20 cellular contexts compared by ENCODE assay signal in genomic region chr14:24285351-24285750, GRCh38. TPM values are rescaled to one million over a fixed set of nuclear protein-coding genes. Genes with fewer than 3 reads are reported as not detected.
DNase-seq lines count a peak whose midpoint lies in the region; ATAC-seq and TF ChIP-seq lines count a peak whose summit lies in the region.
"Had no signal": no experiment of that assay in that cellular context is flagged by ENCODE, and none has a peak within 500 bp of the region (broad histone marks: within the 10 kb centered on the region; RNA-seq: fewer than 3 reads in every experiment).

No MANE protein-coding gene starts in this region.

- WGBS in mammary epithelial cell (ENCODE audit: low coverage, missing lambda C conversion rate): 55% methylated on average over 4 of the region's 4 CpGs

- H3K27ac Mint-ChIP-seq in MCF 10A (ENCODE audit: low read depth, unreplicated experiment): no peak overlapping the region
- peak overlapping the region; percentile 49 for H3K27ac Mint-ChIP-seq in chondrocyte (ENCODE audit: unreplicated experiment)

- H3K9me3 ChIP-seq in mammary epithelial cell (replicated peaks; ENCODE audit: insufficient read depth, low read length): no peaks in the 10 kb centered on the region

- H3K4me1 ChIP-seq in mammary epithelial cell (ENCODE audit: insufficient read depth, low read length) (peaks cover 29% of the 10 kb centered on the region), foreskin keratinocyte (no peaks in the 10 kb centered on the region)

- H3K27me3 Mint-ChIP-seq in MCF 10A (ENCODE audit: insufficient read depth, unreplicated experiment) (no peaks in the 10 kb centered on the region), chondrocyte (ENCODE audit: low read depth) (no peaks in the 10 kb centered on the region)

- no peak overlapping the region for H3K9ac ChIP-seq in mammary epithelial cell (ENCODE audit: insufficient read depth, low read length)

- H3K4me1 Mint-ChIP-seq in MCF 10A (ENCODE audit: insufficient read depth, unreplicated experiment) (peaks cover 24% of the 10 kb centered on the region), chondrocyte (ENCODE audit: low read depth) (peaks cover 8% of the 10 kb centered on the region)

- H3K27me3 ChIP-seq in mammary epithelial cell (ENCODE audit: insufficient read depth, low read length) (no peaks in the 10 kb centered on the region), foreskin keratinocyte (no peaks in the 10 kb centered on the region)

- ATAC-seq in foreskin keratinocyte: peak; percentile 29
- ATAC-seq in GM18502 (IDR thresholded peaks at IDR 0.05; ENCODE audit: poor library complexity, unreplicated experiment): no peak

- no peaks in the 10 kb centered on the region for H3K79me2 ChIP-seq in mammary epithelial cell (ENCODE audit: insufficient read depth, low read length)

- DNase-seq in mammary epithelial cell (peak; percentile 28), MCF 10A (ENCODE audit: unreplicated experiment) (no peak), chondrocyte (ENCODE audit: low spot score) (peak; percentile 52), foreskin keratinocyte (no peak), anterior cingulate cortex (lab: John Stamatoyannopoulos, UW) (no peak), AML-193 (lab: John Stamatoyannopoulos, UW) (no peak), kidney tubule cell (ENCODE audit: low spot score) (no peak)
- DNase-seq: DND-41, GDM1, Karpas-422, MM.1S, NCI-H1092 treated with DMSO at 0.1 percent for 48 hours, NCI-H1694, NCI-H2107, NCI-H2227 treated with DMSO at 0.1 percent for 48 hours, NCI-H524, SHP77 had no signal

- H3K27ac ChIP-seq in mammary epithelial cell (ENCODE audit: insufficient read depth, low read depth, low read length): no peak overlapping the region
- peak overlapping the region; percentile 34 for H3K27ac ChIP-seq in foreskin keratinocyte
- H3K27ac ChIP-seq: 22Rv1, C4-2B had no signal

- no peak overlapping the region for H2AFZ ChIP-seq in mammary epithelial cell (ENCODE audit: low read depth, low read length)

- POLR2A ChIA-PET in MCF 10A (lab: Yijun Ruan, JAX): interaction anchor here (1.6 to 9.2 kb wide), 3 partner anchors 12 to 14 kb away, joined by 6 to 115 read pairs (median 13); partner anchors contain the start of genes DHRS1, NOP9 and RABGGTA

- TF ChIP-seq CTCF in mammary epithelial cell (conservative IDR thresholded peaks at IDR 0.05 in 1 of 2, IDR thresholded peaks at IDR 0.05 in 1 of 2; ENCODE audit: extremely low read depth in 1 of 2, insufficient read depth in 1 of 2, low read depth in 1 of 2, low read length in 2 of 2) (no peak), MCF 10A (IDR thresholded peaks at IDR 0.05; ENCODE audit: unreplicated experiment) (no peak), chondrocyte (IDR thresholded peaks at IDR 0.05) (no peak), foreskin keratinocyte (conservative IDR thresholded peaks at IDR 0.05) (no peak)

- H3K4me3 Mint-ChIP-seq in MCF 10A (ENCODE audit: unreplicated experiment) (no peak overlapping the region), chondrocyte (ENCODE audit: unreplicated experiment) (no peak overlapping the region)

- H3K9me3 Mint-ChIP-seq in MCF 10A (ENCODE audit: unreplicated experiment) (no peaks in the 10 kb centered on the region), chondrocyte (ENCODE audit: low read depth) (no peaks in the 10 kb centered on the region)

- dilution Hi-C loops in mammary epithelial cell (cut with HindIII; ENCODE audit: low sequenced_read_pairs): no loop called here

- BruUV-seq in mammary epithelial cell (replicated peaks; lab: Mats Ljungman, UMichigan): TSS peak; percentile 13
- no TSS peak for BruUV-seq in MCF 10A (replicated peaks; lab: Mats Ljungman, UMichigan)

- H3K36me3 Mint-ChIP-seq in MCF 10A (ENCODE audit: insufficient read depth, unreplicated experiment) (peaks cover 4% of the 10 kb centered on the region), chondrocyte (ENCODE audit: low read depth) (peaks cover 1% of the 10 kb centered on the region)

- CTCF ChIA-PET in mammary epithelial cell (lab: Charles Lee; ENCODE audit: low non-redundant PET) (no interaction called here), MCF 10A (lab: Yijun Ruan, JAX) (interaction anchor here (1.5 to 7.7 kb wide), 5 partner anchors 11 to 43 kb away, joined by 3 to 131 read pairs (median 19); partner anchors contain the start of genes CIDEB, DHRS1, NOP9 and TINF2)

- no peaks in the 10 kb centered on the region for H4K20me1 ChIP-seq in mammary epithelial cell (ENCODE audit: insufficient read depth, low read length)

- H3K36me3 ChIP-seq in mammary epithelial cell (ENCODE audit: insufficient read depth, low read length): peaks cover 6% of the 10 kb centered on the region

- no peak overlapping the region for H3K4me3 ChIP-seq in mammary epithelial cell (replicated peaks in 1 of 3; ENCODE audit: insufficient read depth in 1 of 3, low read depth in 2 of 3, low read length in 3 of 3)

- intact Hi-C loops in mammary epithelial cell (cut with micrococcal nuclease) (no loop called here), MCF 10A (cut with micrococcal nuclease) (no loop called here)

- no peak overlapping the region for H3K4me2 ChIP-seq in mammary epithelial cell (ENCODE audit: insufficient read depth, low read depth, low read length)

- in situ Hi-C loops in mammary epithelial cell (cut with MboI; ENCODE audit: low sequenced_read_pairs in 2 of 2): no loop called here

RNA-seq across cellular contexts. Expression of gene RABGGTA, which starts 14.0 kb away (rescaled TPM):
- total RNA-seq in mammary epithelial cell (10 to 100 TPM; 51.3 to 74.5 TPM), MCF 10A (2022) (51.7 and 75.0 TPM in 2 replicates), chondrocyte (27.0 to 34.9 TPM (median 27.4 TPM) in 3 replicates), foreskin keratinocyte (35.1 and 40.1 TPM in 2 replicates)
- polyA plus RNA-seq in mammary epithelial cell (80.7 TPM), foreskin keratinocyte (34.1 and 37.7 TPM in 2 replicates)
- polyA minus RNA-seq in mammary epithelial cell: 141 TPM

RNA-seq across cellular contexts. Expression of gene DHRS1, which starts 14.2 kb away (rescaled TPM):
- total RNA-seq in mammary epithelial cell: 10 to 100 TPM; 19.2 to 84.8 TPM
- 85.0 TPM for polyA plus RNA-seq in mammary epithelial cell
- polyA minus RNA-seq in mammary epithelial cell: 36.0 TPM
- total RNA-seq in MCF 10A (2022): 29.2 and 29.7 TPM in 2 replicates
- total RNA-seq in chondrocyte: 25.6 to 41.4 TPM (median 29.3 TPM) in 3 replicates
- 69.4 and 82.0 TPM in 2 replicates for total RNA-seq in foreskin keratinocyte
- 75.4 and 91.3 TPM in 2 replicates for polyA plus RNA-seq in foreskin keratinocyte

RNA-seq across cellular contexts. Expression of gene NOP9, which starts 14.3 kb away (rescaled TPM):
- total RNA-seq in mammary epithelial cell (10 to 100 TPM; 26.7 to 42.8 TPM), MCF 10A (2022) (29.8 and 31.9 TPM in 2 replicates), chondrocyte (19.4 to 30.4 TPM (median 20.7 TPM) in 3 replicates), foreskin keratinocyte (26.5 and 30.2 TPM in 2 replicates)
- polyA plus RNA-seq in mammary epithelial cell (13.4 TPM), foreskin keratinocyte (11.9 and 15.0 TPM in 2 replicates)
- polyA minus RNA-seq in mammary epithelial cell: 62.6 TPM

RNA-seq across cellular contexts. Expression of gene TGM1, which starts 22.4 kb away (rescaled TPM):
- total RNA-seq in mammary epithelial cell (10 to 100 TPM in 1 of 2 donors, 1 to 10 TPM in 1; 7.5 to 21.9 TPM), MCF 10A (2022) (16.9 and 26.2 TPM in 2 replicates), chondrocyte (3.2 to 5.0 TPM (median 3.3 TPM) in 3 replicates), foreskin keratinocyte (4.3 and 5.9 TPM in 2 replicates)
- polyA plus RNA-seq in mammary epithelial cell (8.7 TPM), foreskin keratinocyte (4.4 and 7.4 TPM in 2 replicates)
- polyA minus RNA-seq in mammary epithelial cell: 9.0 TPM

RNA-seq across cellular contexts. Expression of gene CIDEB, which starts 22.4 kb away (rescaled TPM):
- 1 to 10 TPM; 1.3 to 2.1 TPM for total RNA-seq in mammary epithelial cell
- polyA plus RNA-seq in mammary epithelial cell: 3.3 TPM
- 5.4 TPM for polyA minus RNA-seq in mammary epithelial cell
- total RNA-seq in MCF 10A (2022): 0.52 and 1.3 TPM in 2 replicates
- total RNA-seq in chondrocyte: not detected in 3 replicates
- 2.6 and 2.7 TPM in 2 replicates for total RNA-seq in foreskin keratinocyte
- polyA plus RNA-seq in foreskin keratinocyte: 2.4 and 3.4 TPM in 2 replicates

Comparison
In these comparisons a context has a peak if more than half of its experiments do, and no peak if none do; other contexts are left out.
1. DNase-seq: peak in mammary epithelial cell (single experiment) and chondrocyte (single experiment); none in MCF 10A (single experiment), foreskin keratinocyte (0 of 2), anterior cingulate cortex (0 of 58), AML-193 (0 of 2) and kidney tubule cell (single experiment).